In genomic region chr2:19358242-19359020, GRCh38 we compare ENCODE assay signal across 8 cellular contexts. TPM values are rescaled to one million over a fixed set of nuclear protein-coding genes. Genes with fewer than 3 reads are reported as not detected.
DNase-seq lines count a peak whose midpoint lies in the region; ATAC-seq and TF ChIP-seq lines count a peak whose summit lies in the region.

Gene OSR1 (minus strand): TSS chr2:19358623. CDS start chr2:19353805, 4,818 bp downstream.

- H3K36me3 Mint-ChIP-seq in activated T-helper 2 cell treated with anti-CD3 and anti-CD28 coated beads, Interferon-gamma antibody, Interleukin-2, Interleukin-4, amounts not matched to agents 10 μg/mL and 5 μg/mL and 100 μg/mL, durations not matched to agents 14 hours and 24 hours and 36 hours (ENCODE audit: low read depth), result peaks cover 2% of the 10 kb centered on the region

- H3K4me3 ChIP-seq in astrocyte of the cerebellum (ENCODE audit: low read depth, low read length), result peak within 1 kb of the TSS; percentile 65
- peak within 1 kb of the TSS; percentile 33 to 51 (median 40) for H3K4me3 ChIP-seq in skin epidermis

- no peak within 1 kb of the TSS for H3K27ac Mint-ChIP-seq in activated T-helper 2 cell treated with anti-CD3 and anti-CD28 coated beads, Interferon-gamma antibody, Interleukin-2, Interleukin-4, amounts not matched to agents 10 μg/mL and 5 μg/mL and 100 μg/mL, durations not matched to agents 14 hours and 24 hours and 36 hours

- no peak within 1 kb of the TSS for H3K4me3 Mint-ChIP-seq in activated T-helper 2 cell treated with anti-CD3 and anti-CD28 coated beads, Interferon-gamma antibody, Interleukin-2, Interleukin-4, amounts not matched to agents 10 μg/mL and 5 μg/mL and 100 μg/mL, durations not matched to agents 14 hours and 24 hours and 36 hours (ENCODE audit: low read depth)

- ATAC-seq in GM18870 (IDR thresholded peaks at IDR 0.05; ENCODE audit: unreplicated experiment), result no peak
- ATAC-seq in GM19324 (IDR thresholded peaks at IDR 0.05; ENCODE audit: low FRiP score, unreplicated experiment), result no peak

- intact Hi-C loops in activated T-helper 2 cell treated with anti-CD3 and anti-CD28 coated beads, Interferon-gamma antibody, Interleukin-2, Interleukin-4, amounts not matched to agents 10 μg/mL and 5 μg/mL and 100 μg/mL, durations not matched to agents 14 hours and 24 hours and 36 hours (cut with micrococcal nuclease), result loop anchor here (5.0 kb wide), 2 partner anchors 606 to 1821 kb away; no protein-coding TSS in a partner anchor

- TF ChIP-seq CTCF in astrocyte of the cerebellum (IDR thresholded peaks at IDR 0.05; ENCODE audit: low read depth, low read length, missing control alignments), result no peak

- peak within 1 kb of the TSS in 16 of 21 experiments; percentile 27 to 83 (median 64) for H3K27ac ChIP-seq in skin epidermis

- in situ Hi-C loops in astrocyte of the cerebellum (cut with HindIII; ENCODE audit: low sequenced_read_pairs), result loop anchor here (25.0 kb wide), 3 partner anchors 304 to 621 kb away; no protein-coding TSS in a partner anchor

- no peaks in the 10 kb centered on the region for H3K9me3 Mint-ChIP-seq in activated T-helper 2 cell treated with anti-CD3 and anti-CD28 coated beads, Interferon-gamma antibody, Interleukin-2, Interleukin-4, amounts not matched to agents 10 μg/mL and 5 μg/mL and 100 μg/mL, durations not matched to agents 14 hours and 24 hours and 36 hours

- H3K27me3 Mint-ChIP-seq in activated T-helper 2 cell treated with anti-CD3 and anti-CD28 coated beads, Interferon-gamma antibody, Interleukin-2, Interleukin-4, amounts not matched to agents 10 μg/mL and 5 μg/mL and 100 μg/mL, durations not matched to agents 14 hours and 24 hours and 36 hours (ENCODE audit: low read depth), result peaks cover 90% of the 10 kb centered on the region

- H3K4me1 Mint-ChIP-seq in activated T-helper 2 cell treated with anti-CD3 and anti-CD28 coated beads, Interferon-gamma antibody, Interleukin-2, Interleukin-4, amounts not matched to agents 10 μg/mL and 5 μg/mL and 100 μg/mL, durations not matched to agents 14 hours and 24 hours and 36 hours (ENCODE audit: low read depth), result peaks cover 29% of the 10 kb centered on the region

- DNase-seq in ELR (ENCODE audit: low read depth), result peak; percentile 82
- peak; percentile 25 for DNase-seq in NCI-H1694 (lab: John Stamatoyannopoulos, UW)
- DNase-seq in astrocyte of the cerebellum (ENCODE audit: low read depth), result no peak
- peak; percentile 76 for DNase-seq in iPS-NIHi11 (ENCODE audit: low spot score)
- no peak for DNase-seq in activated T-helper 2 cell treated with anti-CD3 and anti-CD28 coated beads, Interferon-gamma antibody, Interleukin-2, Interleukin-4, amounts not matched to agents 10 μg/mL and 5 μg/mL and 100 μg/mL, durations not matched to agents 14 hours and 24 hours and 36 hours (ENCODE audit: low spot score)

RNA-seq across cellular contexts. Expression of gene OSR1, which starts in this region (rescaled TPM):
- total RNA-seq in activated T-helper 2 cell treated with anti-CD3 and anti-CD28 coated beads, Interferon-gamma antibody, Interleukin-2, Interleukin-4, amounts not matched to agents 10 μg/mL and 5 μg/mL and 100 μg/mL, durations not matched to agents 14 hours and 24 hours and 36 hours, result not detected in 2 replicates

Comparison
In these comparisons a context has a peak if more than half of its experiments do, and no peak if none do; other contexts are left out.
1. DNase-seq: peak in ELR (single experiment), NCI-H1694 (single experiment) and iPS-NIHi11 (single experiment); none in astrocyte of the cerebellum (single experiment) and activated T-helper 2 cell treated with anti-CD3 and anti-CD28 coated beads, Interferon-gamma antibody, Interleukin-2, Interleukin-4, amounts not matched to agents 10 μg/mL and 5 μg/mL and 100 μg/mL, durations not matched to agents 14 hours and 24 hours and 36 hours (single experiment).